Comparison of ENCODE assay signal across 24 cellular contexts in genomic region chr6:101085327-101085726, GRCh38.
DNase-seq lines count a peak whose midpoint lies in the region; ATAC-seq and TF ChIP-seq lines count a peak whose summit lies in the region.
"Had no signal": no experiment of that assay in that cellular context is flagged by ENCODE, and none has a peak within 500 bp of the region (broad histone marks: within the 10 kb centered on the region; RNA-seq: fewer than 3 reads in every experiment).

No MANE protein-coding gene starts in this region.

- H3K4me3 ChIP-seq in GM23338, result no peak overlapping the region
- no peak overlapping the region for H3K4me3 ChIP-seq in cardiac fibroblast (replicated peaks in 1 of 2; ENCODE audit: low read depth in 2 of 2, low read length in 2 of 2)
- H3K4me3 ChIP-seq: esophagus muscularis mucosa, left ventricle myocardium inferior, MG63, right atrium auricular region, testis had no signal

- H4K20me1 ChIP-seq in GM23338 (replicated peaks; ENCODE audit: insufficient read depth), result no peaks in the 10 kb centered on the region

- H3K9me3 Mint-ChIP-seq in GM23338, result no peaks in the 10 kb centered on the region; the same call in 2 of the 3 replicates
- H3K9me3 Mint-ChIP-seq in type B pancreatic cell, result no peaks in the 10 kb centered on the region

- no peaks in the 10 kb centered on the region for H3F3A ChIP-seq in GM23338 (replicated peaks; ENCODE audit: low read depth)

- no peaks in the 10 kb centered on the region for H3K79me2 ChIP-seq in GM23338 (replicated peaks; ENCODE audit: insufficient read depth)

- DNase-seq in GM23338 (ENCODE audit: low spot score) (peak; percentile 30), NCI-H526 treated with DMSO at 0.1 percent for 48 hours (lab: John Stamatoyannopoulos, UW) (peak; percentile 75), cardiac fibroblast (ENCODE audit: low read depth in 2 of 2) (peak; percentile 39 to 54), myocyte (ENCODE audit: low read depth) (peak; percentile 25), HUDEP-2 (lab: John Stamatoyannopoulos, UW; ENCODE audit: unreplicated experiment in 76 of 76) (no peak), GM13976 (ENCODE audit: low spot score) (no peak), type B pancreatic cell (ENCODE audit: extremely low spot score, unreplicated experiment) (no peak)
- DNase-seq in activated effector memory CD4-positive, alpha-beta T cell treated with anti-CD3 and anti-CD28 coated beads, Interleukin-2, amount 50 U/mL, for 16 hours, result no peak
- DNase-seq: activated CD4-positive, alpha-beta T cell treated with anti-CD3 and anti-CD28 coated beads, Interleukin-2, amount 10 ng/mL, durations not matched to agents 24 days and 14 days; activated naive CD8-positive, alpha-beta T cell treated with anti-CD3 and anti-CD28 coated beads, Interleukin-2, amount 50 U/mL, for 24 hours; caudate nucleus; CD4-positive, alpha-beta memory T cell; left ventricle myocardium inferior; MG63; NCI-H1436 treated with DMSO at 0.1 percent for 48 hours; nucleus accumbens; RPMI8226; stimulated activated CD4-positive, alpha-beta T cell treated with anti-CD3 and anti-CD28 coated beads, Interleukin-15, amount 100 ng/mL, for 24 hours; T-helper 1 cell; testis had no signal

- H3K36me3 Mint-ChIP-seq in GM23338 (ENCODE audit: low read depth) (no peaks in the 10 kb centered on the region), type B pancreatic cell (no peaks in the 10 kb centered on the region)
- H3K36me3 Mint-ChIP-seq: CD4-positive, alpha-beta memory T cell; stimulated activated memory B cell treated with anti-CD40 and anti-IgM and Interleukin-4, amounts not matched to agents 10 μg/mL and 1 μg/mL and 100 μg/mL, for 72 hours had no signal

- ATAC-seq in GM23338, result no peak
- ATAC-seq: activated naive CD8-positive, alpha-beta T cell treated with anti-CD3 and anti-CD28 coated beads, Interleukin-2, amount 50 U/mL, for 24 hours; stimulated activated memory B cell treated with anti-CD40 and anti-IgM and Interleukin-4, amounts not matched to agents 10 μg/mL and 1 μg/mL and 100 μg/mL, for 72 hours had no signal

- H3K9me2 ChIP-seq in GM23338 (ENCODE audit: insufficient read depth), result no peaks in the 10 kb centered on the region

- in situ Hi-C loops in GM13976 (cut with MboI; ENCODE audit: low sequenced_read_pairs, unreplicated experiment), result no loop called here

- no peak overlapping the region for H3K4me3 Mint-ChIP-seq in GM23338
- H3K4me3 Mint-ChIP-seq in type B pancreatic cell, result no peak overlapping the region
- H3K4me3 Mint-ChIP-seq: activated CD4-positive, alpha-beta T cell treated with anti-CD3 and anti-CD28 coated beads, Interleukin-2, amount 10 ng/mL, durations not matched to agents 24 days and 14 days; activated naive CD8-positive, alpha-beta T cell treated with anti-CD3 and anti-CD28 coated beads, Interleukin-2, amount 50 U/mL, for 24 hours; CD4-positive, alpha-beta memory T cell; stimulated activated memory B cell treated with anti-CD40 and anti-IgM and Interleukin-4, amounts not matched to agents 10 μg/mL and 1 μg/mL and 100 μg/mL, for 72 hours had no signal

- H3K4me1 Mint-ChIP-seq in GM23338, result peaks cover 43% of the 10 kb centered on the region
- peaks cover 8% of the 10 kb centered on the region for H3K4me1 Mint-ChIP-seq in type B pancreatic cell (ENCODE audit: unreplicated experiment)
- H3K4me1 Mint-ChIP-seq: activated CD4-positive, alpha-beta T cell treated with anti-CD3 and anti-CD28 coated beads, Interleukin-2, amount 10 ng/mL, durations not matched to agents 24 days and 14 days; activated naive CD8-positive, alpha-beta T cell treated with anti-CD3 and anti-CD28 coated beads, Interleukin-2, amount 50 U/mL, for 24 hours; CD4-positive, alpha-beta memory T cell; stimulated activated memory B cell treated with anti-CD40 and anti-IgM and Interleukin-4, amounts not matched to agents 10 μg/mL and 1 μg/mL and 100 μg/mL, for 72 hours had no signal

- peak overlapping the region; percentile 50 for H3K4me2 ChIP-seq in GM23338

- H3K27ac Mint-ChIP-seq in GM23338 (peak overlapping the region; percentile 44; the same call in 1 of the 2 replicates), type B pancreatic cell (no peak overlapping the region)
- H3K27ac Mint-ChIP-seq: activated CD4-positive, alpha-beta T cell treated with anti-CD3 and anti-CD28 coated beads, Interleukin-2, amount 10 ng/mL, durations not matched to agents 24 days and 14 days; activated naive CD8-positive, alpha-beta T cell treated with anti-CD3 and anti-CD28 coated beads, Interleukin-2, amount 50 U/mL, for 24 hours; activated T-helper 2 cell treated with anti-CD3 and anti-CD28 coated beads, Interferon-gamma antibody, Interleukin-2, Interleukin-4, amounts not matched to agents 10 μg/mL and 5 μg/mL and 100 μg/mL, durations not matched to agents 14 hours and 24 hours and 36 hours; CD4-positive, alpha-beta memory T cell; stimulated activated memory B cell treated with anti-CD40 and anti-IgM and Interleukin-4, amounts not matched to agents 10 μg/mL and 1 μg/mL and 100 μg/mL, for 72 hours had no signal

- H3K27me3 Mint-ChIP-seq in GM23338 (ENCODE audit: insufficient read depth, low read depth, poor library complexity), result peaks cover 4% of the 10 kb centered on the region
- H3K27me3 Mint-ChIP-seq in type B pancreatic cell, result no peaks in the 10 kb centered on the region
- H3K27me3 Mint-ChIP-seq: activated CD4-positive, alpha-beta T cell treated with anti-CD3 and anti-CD28 coated beads, Interleukin-2, amount 10 ng/mL, durations not matched to agents 24 days and 14 days; CD4-positive, alpha-beta memory T cell had no signal

- peak overlapping the region; percentile 24; the same call in 1 of the 2 replicates for H3K27ac ChIP-seq in GM23338 (ENCODE audit: low read depth)
- H3K27ac ChIP-seq: esophagus muscularis mucosa, left ventricle myocardium inferior, right atrium auricular region, testis had no signal

- TF ChIP-seq CTCF in GM23338 (conservative IDR thresholded peaks at IDR 0.05; ENCODE audit: low read depth in 2 of 2) (no peak), cardiac fibroblast (IDR thresholded peaks at IDR 0.05; ENCODE audit: low read depth, low read length) (no peak), GM13976 (IDR thresholded peaks at IDR 0.05; ENCODE audit: borderline replicate concordance, control extremely low read depth, extremely low read depth, insufficient read depth, missing control alignments) (no peak), type B pancreatic cell (conservative IDR thresholded peaks at IDR 0.05) (no peak)

- H3K36me3 ChIP-seq in GM23338 (ENCODE audit: insufficient read depth), result no peaks in the 10 kb centered on the region
- H3K36me3 ChIP-seq: esophagus muscularis mucosa, left ventricle myocardium inferior, MG63, right atrium auricular region had no signal

- H3K27me3 ChIP-seq in GM23338 (ENCODE audit: insufficient read depth), result no peaks in the 10 kb centered on the region
- H3K27me3 ChIP-seq: esophagus muscularis mucosa, MG63, right atrium auricular region, testis had no signal

- no peak overlapping the region for H2AFZ ChIP-seq in GM23338

- H3K4me1 ChIP-seq in GM23338 (ENCODE audit: insufficient read depth), result peaks cover 46% of the 10 kb centered on the region
- H3K4me1 ChIP-seq: left ventricle myocardium inferior, right atrium auricular region had no signal

TF ChIP-seq in GM23338, 12 proteins besides CTCF, POLR2A, EP300 and RAD21 (continues in another document):
- TF ChIP-seq REST (IDR thresholded peaks at IDR 0.05; ENCODE audit: unreplicated experiment) (no peak), ETS1 (IDR thresholded peaks at IDR 0.05) (no peak), CREB1 (CRISPR knock-in tag; IDR thresholded peaks at IDR 0.05; ENCODE audit: low read depth) (no peak)

Comparison
In these comparisons a context has a peak if more than half of its experiments do, and no peak if none do; other contexts are left out.
1. DNase-seq: peak in GM23338 (single experiment), NCI-H526 treated with DMSO at 0.1 percent for 48 hours (single experiment), cardiac fibroblast (2 of 2) and myocyte (single experiment); none in HUDEP-2 (0 of 76), GM13976 (single experiment), type B pancreatic cell (single experiment) and activated effector memory CD4-positive, alpha-beta T cell treated with anti-CD3 and anti-CD28 coated beads, Interleukin-2, amount 50 U/mL, for 16 hours (single experiment).